In genomic region chr10:131968949-131969348, GRCh38 we compare ENCODE assay signal across 16 cellular contexts. TPM values are rescaled to one million over a fixed set of nuclear protein-coding genes. Genes with fewer than 3 reads are reported as not detected.
DNase-seq lines count a peak whose midpoint lies in the region; ATAC-seq, FAIRE-seq and TF ChIP-seq lines count a peak whose summit lies in the region.
"Had no signal": no experiment of that assay in that cellular context is flagged by ENCODE, and none has a peak within 500 bp of the region (broad histone marks: within the 10 kb centered on the region; RNA-seq: fewer than 3 reads in every experiment).

No MANE protein-coding gene starts in this region.

- H3K36me3 ChIP-seq in CD8-positive, alpha-beta T cell (ENCODE audit: insufficient read depth, low read length): peaks cover 30% of the 10 kb centered on the region

- no peak overlapping the region for H3K27ac ChIP-seq in CD8-positive, alpha-beta T cell (ENCODE audit: low read depth, low read length)

- peaks cover 50% of the 10 kb centered on the region for H3K4me1 ChIP-seq in CD8-positive, alpha-beta T cell (ENCODE audit: insufficient read depth, low read length)

- no peaks in the 10 kb centered on the region for H3K9me3 Mint-ChIP-seq in CD8-positive, alpha-beta T cell
- no peaks in the 10 kb centered on the region for H3K9me3 Mint-ChIP-seq in central memory CD8-positive, alpha-beta T cell
- H3K9me3 Mint-ChIP-seq in progenitor cell of endocrine pancreas (ENCODE audit: low read depth): no peaks in the 10 kb centered on the region

- H3K27me3 Mint-ChIP-seq in CD8-positive, alpha-beta T cell (ENCODE audit: low read depth): no peaks in the 10 kb centered on the region
- no peaks in the 10 kb centered on the region for H3K27me3 Mint-ChIP-seq in central memory CD8-positive, alpha-beta T cell
- H3K27me3 Mint-ChIP-seq in progenitor cell of endocrine pancreas: no peaks in the 10 kb centered on the region

- intact Hi-C loops in CD8-positive, alpha-beta T cell (cut with DNase I, micrococcal nuclease): no loop called here

- peak; percentile 44 for DNase-seq in activated effector memory CD4-positive, alpha-beta T cell treated with anti-CD3 and anti-CD28 coated beads, Interleukin-2, amount 50 U/mL, for 16 hours
- DNase-seq in activated effector memory CD4-positive, alpha-beta T cell treated with Interleukin-2 at 50 U/mL for 16 hours: no peak
- DNase-seq in CD8-positive, alpha-beta T cell: no peak
- DNase-seq in central memory CD8-positive, alpha-beta T cell (ENCODE audit: low spot score in 2 of 2): no peak
- DNase-seq in progenitor cell of endocrine pancreas (ENCODE audit: low spot score, unreplicated experiment) (no peak), urothelium cell line (ENCODE audit: low spot score) (no peak)
- no peak for DNase-seq in stimulated activated CD4-positive, alpha-beta T cell treated with anti-CD3 and anti-CD28 coated beads, Interleukin-2, amount 100 ng/mL, for 48 hours
- DNase-seq: DMS79 treated with DMSO at 0.1 percent for 48 hours, KBM-7, NCI-H1105 treated with DMSO at 0.1 percent for 48 hours, NCI-H1694, NCI-H2081 treated with DMSO at 0.1 percent for 48 hours, Right ventricle myocardium superior had no signal

- H3K4me3 Mint-ChIP-seq in CD8-positive, alpha-beta T cell: no peak overlapping the region
- no peak overlapping the region for H3K4me3 Mint-ChIP-seq in central memory CD8-positive, alpha-beta T cell
- no peak overlapping the region for H3K4me3 Mint-ChIP-seq in progenitor cell of endocrine pancreas (ENCODE audit: low read depth)

- peaks cover 53% of the 10 kb centered on the region for H3K36me3 Mint-ChIP-seq in CD8-positive, alpha-beta T cell
- peaks cover 18% of the 10 kb centered on the region for H3K36me3 Mint-ChIP-seq in central memory CD8-positive, alpha-beta T cell (ENCODE audit: insufficient read depth)
- H3K36me3 Mint-ChIP-seq in progenitor cell of endocrine pancreas (ENCODE audit: insufficient read depth): peaks cover 14% of the 10 kb centered on the region

- ATAC-seq in CD8-positive, alpha-beta T cell: no peak
- no peak for ATAC-seq in central memory CD8-positive, alpha-beta T cell (replicated peaks; ENCODE audit: extremely low read depth, poor library complexity, severe bottlenecking)
- ATAC-seq in HG03196 (IDR thresholded peaks at IDR 0.05; ENCODE audit: unreplicated experiment): no peak
- ATAC-seq: Panc1 had no signal

- no peak for FAIRE-seq in urothelium cell line (lab: Jason Lieb, UNC)

- H3K4me3 ChIP-seq in CD8-positive, alpha-beta T cell (ENCODE audit: low read depth, low read length): no peak overlapping the region
- H3K4me3 ChIP-seq: BLaER1 treated with 17β-estradiol and CSF1 and Interleukin-3, amounts not matched to agents 10 nM and 100 nM had no signal

- TF ChIP-seq CTCF in CD8-positive, alpha-beta T cell (IDR thresholded peaks at IDR 0.05): no peak
- no peak for TF ChIP-seq CTCF in progenitor cell of endocrine pancreas (IDR thresholded peaks at IDR 0.05; ENCODE audit: unreplicated experiment)

- CTCF ChIA-PET in CD8-positive, alpha-beta T cell (lab: Charles Lee): interaction anchor here (0.6 to 2.6 kb wide), 2 partner anchors 54 to 83 kb away, joined by 3 to 9 read pairs; no protein-coding TSS in a partner anchor

- no peaks in the 10 kb centered on the region for H3K27me3 ChIP-seq in CD8-positive, alpha-beta T cell (ENCODE audit: insufficient read depth, low read length)
- H3K27me3 ChIP-seq: BLaER1 treated with 17β-estradiol and CSF1 and Interleukin-3, amounts not matched to agents 10 nM and 100 nM had no signal

- peak overlapping the region; percentile 45 for H3K27ac Mint-ChIP-seq in CD8-positive, alpha-beta T cell
- H3K27ac Mint-ChIP-seq in central memory CD8-positive, alpha-beta T cell (ENCODE audit: low read depth): peak overlapping the region; percentile 29
- peak overlapping the region; percentile 39 for H3K27ac Mint-ChIP-seq in progenitor cell of endocrine pancreas

- POLR2A ChIA-PET in CD8-positive, alpha-beta T cell (lab: Charles Lee): no interaction called here

- H3K4me1 Mint-ChIP-seq in CD8-positive, alpha-beta T cell (ENCODE audit: low read depth): peaks cover 53% of the 10 kb centered on the region
- H3K4me1 Mint-ChIP-seq in central memory CD8-positive, alpha-beta T cell: peaks cover 33% of the 10 kb centered on the region
- no peaks in the 10 kb centered on the region for H3K4me1 Mint-ChIP-seq in progenitor cell of endocrine pancreas (ENCODE audit: low read depth)

- H3K9me3 ChIP-seq in CD8-positive, alpha-beta T cell (ENCODE audit: low read length): no peaks in the 10 kb centered on the region
- H3K9me3 ChIP-seq: BLaER1 treated with 17β-estradiol and CSF1 and Interleukin-3, amounts not matched to agents 10 nM and 100 nM had no signal

RNA-seq across cellular contexts. Expression of gene BNIP3, which starts 12.8 kb away (rescaled TPM):
- 10 to 100 TPM; 19.2 to 21.3 TPM for total RNA-seq in CD8-positive, alpha-beta T cell
- total RNA-seq in progenitor cell of endocrine pancreas: 28.5 and 32.4 TPM in 2 replicates
